ENCODE assay signal across 7 cellular contexts in the genomic region with DNA sequence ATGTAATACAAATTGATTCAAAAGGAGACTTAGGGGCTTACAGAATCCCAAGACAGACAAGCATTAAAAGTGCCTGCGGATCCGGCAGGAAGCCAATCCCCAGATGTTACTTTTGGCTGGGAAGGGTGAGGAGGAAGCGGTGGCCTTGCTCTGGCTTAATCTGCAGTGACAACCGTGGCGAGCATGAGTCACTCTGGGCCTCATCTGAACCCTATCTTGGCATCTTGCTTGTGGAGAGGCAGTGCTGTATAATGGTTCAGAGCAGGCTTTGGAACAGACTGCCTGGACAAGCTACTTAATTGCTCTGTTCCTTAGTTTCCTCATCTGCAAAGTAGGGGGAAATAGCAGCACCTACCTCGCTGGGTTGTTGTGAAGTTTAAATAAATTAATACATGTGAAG.
DNase-seq lines count a peak whose midpoint lies in the region; ATAC-seq and TF ChIP-seq lines count a peak whose summit lies in the region.

No MANE protein-coding gene starts in this region.

- intact Hi-C loops in psoas muscle (cut with DNase I): loop anchor here in 1 of 2 donors (10.0 kb wide), 1 partner anchor 635 kb away; a partner anchor contains a TSS

- no peaks in the 10 kb centered on the region for H3K36me3 ChIP-seq in psoas muscle (ENCODE audit: insufficient read depth in 1 of 2, low read depth in 1 of 2)

- ATAC-seq in psoas muscle: peak; percentile 85 to 94 (median 92)

- H3K9me3 Mint-ChIP-seq in type B pancreatic cell: peaks cover 12% of the 10 kb centered on the region
- H3K9me3 Mint-ChIP-seq in endothelial cell (ENCODE audit: unreplicated experiment): peaks cover 5% of the 10 kb centered on the region

- H3K4me3 ChIP-seq in epithelial cell of esophagus (ENCODE audit: low read length) (no peak overlapping the region), psoas muscle (no peak overlapping the region)

- DNase-seq in HK-2 (ENCODE audit: unreplicated experiment) (peak; percentile 50), UCSD-AML1 (lab: John Stamatoyannopoulos, UW; ENCODE audit: unreplicated experiment) (peak; percentile 83), epithelial cell of esophagus (ENCODE audit: low read depth) (peak; percentile 63), psoas muscle (peak; percentile 80 to 87), 8988T (no peak), type B pancreatic cell (ENCODE audit: extremely low spot score, unreplicated experiment) (no peak), endothelial cell (ENCODE audit: low spot score) (no peak)

- no peaks in the 10 kb centered on the region for H3K27me3 ChIP-seq in psoas muscle (ENCODE audit: insufficient read depth in 3 of 3, low read length in 2 of 3)

- peak overlapping the region; percentile 75 for H3K27ac ChIP-seq in psoas muscle

- H3K4me1 ChIP-seq in psoas muscle: peaks cover 40% of the 10 kb centered on the region

- no peaks in the 10 kb centered on the region for H3K27me3 Mint-ChIP-seq in type B pancreatic cell
- no peaks in the 10 kb centered on the region for H3K27me3 Mint-ChIP-seq in endothelial cell (ENCODE audit: unreplicated experiment)

- H3K4me3 Mint-ChIP-seq in type B pancreatic cell: no peak overlapping the region
- no peak overlapping the region for H3K4me3 Mint-ChIP-seq in endothelial cell (ENCODE audit: unreplicated experiment)

- WGBS in psoas muscle, 3 donors: 13 to 23% (median 14%) methylated on average over 6 of the region's 6 CpGs

- no peaks in the 10 kb centered on the region for H3K9me3 ChIP-seq in psoas muscle

- peaks cover 7% of the 10 kb centered on the region for H3K36me3 Mint-ChIP-seq in type B pancreatic cell
- H3K36me3 Mint-ChIP-seq in endothelial cell (ENCODE audit: low read depth, unreplicated experiment): peaks cover 8% of the 10 kb centered on the region

- TF ChIP-seq CTCF in epithelial cell of esophagus (IDR thresholded peaks at IDR 0.05; ENCODE audit: insufficient read depth, low read depth, low read length, missing control alignments) (no peak), psoas muscle (IDR thresholded peaks at IDR 0.05) (no peak), type B pancreatic cell (conservative IDR thresholded peaks at IDR 0.05) (no peak), endothelial cell (IDR thresholded peaks at IDR 0.05; ENCODE audit: unreplicated experiment) (no peak)

- H3K27ac Mint-ChIP-seq in type B pancreatic cell (no peak overlapping the region), endothelial cell (ENCODE audit: unreplicated experiment) (no peak overlapping the region)

- H3K4me1 Mint-ChIP-seq in type B pancreatic cell (ENCODE audit: unreplicated experiment): peaks cover 37% of the 10 kb centered on the region
- H3K4me1 Mint-ChIP-seq in endothelial cell (ENCODE audit: unreplicated experiment): peaks cover 7% of the 10 kb centered on the region

Comparison
In these comparisons a context has a peak if more than half of its experiments do, and no peak if none do; other contexts are left out.
1. DNase-seq: peak in HK-2 (single experiment), UCSD-AML1 (single experiment), epithelial cell of esophagus (single experiment) and psoas muscle (2 of 2); none in 8988T (single experiment), type B pancreatic cell (single experiment) and endothelial cell (single experiment).